In the genomic region with DNA sequence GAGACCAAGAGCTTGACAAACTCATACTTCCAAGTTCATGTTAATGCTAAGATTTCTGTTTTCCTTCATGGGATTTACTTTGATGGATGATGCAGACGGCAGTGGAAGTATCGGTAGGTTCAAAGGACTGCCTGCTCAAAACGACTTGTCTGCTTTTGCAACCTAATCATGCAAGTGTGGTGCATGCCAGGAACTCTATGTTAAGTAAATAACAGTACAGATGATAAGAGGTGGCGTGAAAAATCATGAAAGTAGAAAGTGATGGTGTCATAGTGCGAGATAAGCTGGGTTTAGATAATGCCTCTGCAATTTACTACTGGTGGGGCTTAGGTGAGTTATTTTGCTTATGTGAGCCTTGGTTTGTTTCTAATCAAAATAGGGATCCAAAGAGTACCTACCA, we compare ENCODE assay signal across 1 cellular context.
TF ChIP-seq lines count a peak whose summit lies in the region.

No MANE protein-coding gene starts in this region.

TF ChIP-seq in HepG2, 621 proteins besides CTCF, POLR2A, EP300 and RAD21 (continued from another document and continues in another):
- TF ChIP-seq, protein P1, sequence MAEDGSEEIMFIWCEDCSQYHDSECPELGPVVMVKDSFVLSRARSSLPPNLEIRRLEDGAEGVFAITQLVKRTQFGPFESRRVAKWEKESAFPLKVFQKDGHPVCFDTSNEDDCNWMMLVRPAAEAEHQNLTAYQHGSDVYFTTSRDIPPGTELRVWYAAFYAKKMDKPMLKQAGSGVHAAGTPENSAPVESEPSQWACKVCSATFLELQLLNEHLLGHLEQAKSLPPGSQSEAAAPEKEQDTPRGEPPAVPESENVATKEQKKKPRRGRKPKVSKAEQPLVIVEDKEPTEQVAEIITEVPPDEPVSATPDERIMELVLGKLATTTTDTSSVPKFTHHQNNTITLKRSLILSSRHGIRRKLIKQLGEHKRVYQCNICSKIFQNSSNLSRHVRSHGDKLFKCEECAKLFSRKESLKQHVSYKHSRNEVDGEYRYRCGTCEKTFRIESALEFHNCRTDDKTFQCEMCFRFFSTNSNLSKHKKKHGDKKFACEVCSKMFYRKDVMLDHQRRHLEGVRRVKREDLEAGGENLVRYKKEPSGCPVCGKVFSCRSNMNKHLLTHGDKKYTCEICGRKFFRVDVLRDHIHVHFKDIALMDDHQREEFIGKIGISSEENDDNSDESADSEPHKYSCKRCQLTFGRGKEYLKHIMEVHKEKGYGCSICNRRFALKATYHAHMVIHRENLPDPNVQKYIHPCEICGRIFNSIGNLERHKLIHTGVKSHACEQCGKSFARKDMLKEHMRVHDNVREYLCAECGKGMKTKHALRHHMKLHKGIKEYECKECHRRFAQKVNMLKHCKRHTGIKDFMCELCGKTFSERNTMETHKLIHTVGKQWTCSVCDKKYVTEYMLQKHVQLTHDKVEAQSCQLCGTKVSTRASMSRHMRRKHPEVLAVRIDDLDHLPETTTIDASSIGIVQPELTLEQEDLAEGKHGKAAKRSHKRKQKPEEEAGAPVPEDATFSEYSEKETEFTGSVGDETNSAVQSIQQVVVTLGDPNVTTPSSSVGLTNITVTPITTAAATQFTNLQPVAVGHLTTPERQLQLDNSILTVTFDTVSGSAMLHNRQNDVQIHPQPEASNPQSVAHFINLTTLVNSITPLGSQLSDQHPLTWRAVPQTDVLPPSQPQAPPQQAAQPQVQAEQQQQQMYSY (CRISPR knock-in tag; IDR thresholded peaks at IDR 0.05), result no peak
- TF ChIP-seq SMYD3 (CRISPR knock-in tag; IDR thresholded peaks at IDR 0.05), result no peak
- TF ChIP-seq, protein P2, sequence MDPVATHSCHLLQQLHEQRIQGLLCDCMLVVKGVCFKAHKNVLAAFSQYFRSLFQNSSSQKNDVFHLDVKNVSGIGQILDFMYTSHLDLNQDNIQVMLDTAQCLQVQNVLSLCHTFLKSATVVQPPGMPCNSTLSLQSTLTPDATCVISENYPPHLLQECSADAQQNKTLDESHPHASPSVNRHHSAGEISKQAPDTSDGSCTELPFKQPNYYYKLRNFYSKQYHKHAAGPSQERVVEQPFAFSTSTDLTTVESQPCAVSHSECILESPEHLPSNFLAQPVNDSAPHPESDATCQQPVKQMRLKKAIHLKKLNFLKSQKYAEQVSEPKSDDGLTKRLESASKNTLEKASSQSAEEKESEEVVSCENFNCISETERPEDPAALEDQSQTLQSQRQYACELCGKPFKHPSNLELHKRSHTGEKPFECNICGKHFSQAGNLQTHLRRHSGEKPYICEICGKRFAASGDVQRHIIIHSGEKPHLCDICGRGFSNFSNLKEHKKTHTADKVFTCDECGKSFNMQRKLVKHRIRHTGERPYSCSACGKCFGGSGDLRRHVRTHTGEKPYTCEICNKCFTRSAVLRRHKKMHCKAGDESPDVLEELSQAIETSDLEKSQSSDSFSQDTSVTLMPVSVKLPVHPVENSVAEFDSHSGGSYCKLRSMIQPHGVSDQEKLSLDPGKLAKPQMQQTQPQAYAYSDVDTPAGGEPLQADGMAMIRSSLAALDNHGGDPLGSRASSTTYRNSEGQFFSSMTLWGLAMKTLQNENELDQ (CRISPR knock-in tag; IDR thresholded peaks at IDR 0.05; ENCODE audit: borderline replicate concordance), result no peak
- peak; percentile 92 for TF ChIP-seq TBX3 (IDR thresholded peaks at IDR 0.05; ENCODE audit: borderline replicate concordance)
- TF ChIP-seq, protein P3, sequence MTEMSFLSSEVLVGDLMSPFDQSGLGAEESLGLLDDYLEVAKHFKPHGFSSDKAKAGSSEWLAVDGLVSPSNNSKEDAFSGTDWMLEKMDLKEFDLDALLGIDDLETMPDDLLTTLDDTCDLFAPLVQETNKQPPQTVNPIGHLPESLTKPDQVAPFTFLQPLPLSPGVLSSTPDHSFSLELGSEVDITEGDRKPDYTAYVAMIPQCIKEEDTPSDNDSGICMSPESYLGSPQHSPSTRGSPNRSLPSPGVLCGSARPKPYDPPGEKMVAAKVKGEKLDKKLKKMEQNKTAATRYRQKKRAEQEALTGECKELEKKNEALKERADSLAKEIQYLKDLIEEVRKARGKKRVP (CRISPR knock-in tag; IDR thresholded peaks at IDR 0.05), result peak in 1 of 2 experiments; percentile 78; a peak in 2 of 4 replicates
- no peak for TF ChIP-seq RAD51 (IDR thresholded peaks at IDR 0.05; ENCODE audit: borderline replicate concordance)
- TF ChIP-seq FOXC1 (CRISPR knock-in tag; IDR thresholded peaks at IDR 0.05; ENCODE audit: borderline replicate concordance), result no peak
- TF ChIP-seq ATF7 (IDR thresholded peaks at IDR 0.05), result no peak
- TF ChIP-seq ATF7 (CRISPR knock-in tag; IDR thresholded peaks at IDR 0.05), result no peak; the same call in 1 of the 2 replicates
- TF ChIP-seq, protein P4, sequence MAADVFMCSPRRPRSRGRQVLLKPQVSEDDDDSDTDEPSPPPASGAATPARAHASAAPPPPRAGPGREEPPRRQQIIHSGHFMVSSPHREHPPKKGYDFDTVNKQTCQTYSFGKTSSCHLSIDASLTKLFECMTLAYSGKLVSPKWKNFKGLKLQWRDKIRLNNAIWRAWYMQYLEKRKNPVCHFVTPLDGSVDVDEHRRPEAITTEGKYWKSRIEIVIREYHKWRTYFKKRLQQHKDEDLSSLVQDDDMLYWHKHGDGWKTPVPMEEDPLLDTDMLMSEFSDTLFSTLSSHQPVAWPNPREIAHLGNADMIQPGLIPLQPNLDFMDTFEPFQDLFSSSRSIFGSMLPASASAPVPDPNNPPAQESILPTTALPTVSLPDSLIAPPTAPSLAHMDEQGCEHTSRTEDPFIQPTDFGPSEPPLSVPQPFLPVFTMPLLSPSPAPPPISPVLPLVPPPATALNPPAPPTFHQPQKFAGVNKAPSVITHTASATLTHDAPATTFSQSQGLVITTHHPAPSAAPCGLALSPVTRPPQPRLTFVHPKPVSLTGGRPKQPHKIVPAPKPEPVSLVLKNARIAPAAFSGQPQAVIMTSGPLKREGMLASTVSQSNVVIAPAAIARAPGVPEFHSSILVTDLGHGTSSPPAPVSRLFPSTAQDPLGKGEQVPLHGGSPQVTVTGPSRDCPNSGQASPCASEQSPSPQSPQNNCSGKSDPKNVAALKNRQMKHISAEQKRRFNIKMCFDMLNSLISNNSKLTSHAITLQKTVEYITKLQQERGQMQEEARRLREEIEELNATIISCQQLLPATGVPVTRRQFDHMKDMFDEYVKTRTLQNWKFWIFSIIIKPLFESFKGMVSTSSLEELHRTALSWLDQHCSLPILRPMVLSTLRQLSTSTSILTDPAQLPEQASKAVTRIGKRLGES (CRISPR knock-in tag; IDR thresholded peaks at IDR 0.05; ENCODE audit: borderline replicate concordance), result no peak
- TF ChIP-seq, protein P5, sequence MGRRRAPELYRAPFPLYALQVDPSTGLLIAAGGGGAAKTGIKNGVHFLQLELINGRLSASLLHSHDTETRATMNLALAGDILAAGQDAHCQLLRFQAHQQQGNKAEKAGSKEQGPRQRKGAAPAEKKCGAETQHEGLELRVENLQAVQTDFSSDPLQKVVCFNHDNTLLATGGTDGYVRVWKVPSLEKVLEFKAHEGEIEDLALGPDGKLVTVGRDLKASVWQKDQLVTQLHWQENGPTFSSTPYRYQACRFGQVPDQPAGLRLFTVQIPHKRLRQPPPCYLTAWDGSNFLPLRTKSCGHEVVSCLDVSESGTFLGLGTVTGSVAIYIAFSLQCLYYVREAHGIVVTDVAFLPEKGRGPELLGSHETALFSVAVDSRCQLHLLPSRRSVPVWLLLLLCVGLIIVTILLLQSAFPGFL (CRISPR knock-in tag; IDR thresholded peaks at IDR 0.05), result no peak
- no peak for TF ChIP-seq PHF20 (CRISPR knock-in tag; IDR thresholded peaks at IDR 0.05)
- TF ChIP-seq SETDB1 (CRISPR knock-in tag; IDR thresholded peaks at IDR 0.05; ENCODE audit: borderline replicate concordance), result no peak
- TF ChIP-seq, protein P6, sequence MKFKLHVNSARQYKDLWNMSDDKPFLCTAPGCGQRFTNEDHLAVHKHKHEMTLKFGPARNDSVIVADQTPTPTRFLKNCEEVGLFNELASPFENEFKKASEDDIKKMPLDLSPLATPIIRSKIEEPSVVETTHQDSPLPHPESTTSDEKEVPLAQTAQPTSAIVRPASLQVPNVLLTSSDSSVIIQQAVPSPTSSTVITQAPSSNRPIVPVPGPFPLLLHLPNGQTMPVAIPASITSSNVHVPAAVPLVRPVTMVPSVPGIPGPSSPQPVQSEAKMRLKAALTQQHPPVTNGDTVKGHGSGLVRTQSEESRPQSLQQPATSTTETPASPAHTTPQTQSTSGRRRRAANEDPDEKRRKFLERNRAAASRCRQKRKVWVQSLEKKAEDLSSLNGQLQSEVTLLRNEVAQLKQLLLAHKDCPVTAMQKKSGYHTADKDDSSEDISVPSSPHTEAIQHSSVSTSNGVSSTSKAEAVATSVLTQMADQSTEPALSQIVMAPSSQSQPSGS (CRISPR knock-in tag; IDR thresholded peaks at IDR 0.05), result peak; percentile 79; the same call in 1 of the 2 replicates
- no peak for TF ChIP-seq KDM2A (CRISPR knock-in tag; IDR thresholded peaks at IDR 0.05; ENCODE audit: borderline replicate concordance, low read depth)
- TF ChIP-seq NRL (CRISPR knock-in tag; IDR thresholded peaks at IDR 0.05; ENCODE audit: borderline replicate concordance), result no peak
- peak; percentile 31; the same call in 1 of the 2 replicates for TF ChIP-seq RXRA (CRISPR knock-in tag; IDR thresholded peaks at IDR 0.05)
- TF ChIP-seq ZC3H4 (CRISPR knock-in tag; IDR thresholded peaks at IDR 0.05; ENCODE audit: borderline replicate concordance), result no peak
- no peak for TF ChIP-seq GZF1 (CRISPR knock-in tag; IDR thresholded peaks at IDR 0.05)
- no peak; the same call in 1 of the 2 replicates for TF ChIP-seq MEIS1 (CRISPR knock-in tag; IDR thresholded peaks at IDR 0.05; ENCODE audit: borderline replicate concordance)
- TF ChIP-seq ZNF3 (CRISPR knock-in tag; IDR thresholded peaks at IDR 0.05), result no peak
- TF ChIP-seq MBNL3 (CRISPR knock-in tag; conservative IDR thresholded peaks at IDR 0.05), result no peak
- TF ChIP-seq ZSCAN31 (CRISPR knock-in tag; IDR thresholded peaks at IDR 0.05; ENCODE audit: low read depth), result no peak
- TF ChIP-seq, protein P7, sequence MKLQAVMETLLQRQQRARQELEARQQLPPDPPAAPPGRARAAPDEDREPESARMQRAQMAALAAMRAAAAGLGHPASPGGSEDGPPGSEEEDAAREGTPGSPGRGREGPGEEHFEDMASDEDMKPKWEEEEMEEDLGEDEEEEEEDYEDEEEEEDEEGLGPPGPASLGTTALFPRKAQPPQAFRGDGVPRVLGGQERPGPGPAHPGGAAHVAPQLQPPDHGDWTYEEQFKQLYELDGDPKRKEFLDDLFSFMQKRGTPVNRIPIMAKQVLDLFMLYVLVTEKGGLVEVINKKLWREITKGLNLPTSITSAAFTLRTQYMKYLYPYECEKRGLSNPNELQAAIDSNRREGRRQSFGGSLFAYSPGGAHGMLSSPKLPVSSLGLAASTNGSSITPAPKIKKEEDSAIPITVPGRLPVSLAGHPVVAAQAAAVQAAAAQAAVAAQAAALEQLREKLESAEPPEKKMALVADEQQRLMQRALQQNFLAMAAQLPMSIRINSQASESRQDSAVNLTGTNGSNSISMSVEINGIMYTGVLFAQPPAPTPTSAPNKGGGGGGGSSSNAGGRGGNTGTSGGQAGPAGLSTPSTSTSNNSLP (IDR thresholded peaks at IDR 0.05; ENCODE audit: low read depth, low read length), result peak; percentile 69; the same call in 1 of the 2 replicates
- no peak for TF ChIP-seq PCBP2 (optimal IDR thresholded peaks at IDR 0.05; ENCODE audit: low read depth, low read length, poor library complexity, severe bottlenecking)
- no peak for TF ChIP-seq ETV6 (CRISPR knock-in tag; conservative IDR thresholded peaks at IDR 0.05)
- TF ChIP-seq ZNF572 (CRISPR knock-in tag; IDR thresholded peaks at IDR 0.05), result no peak
- TF ChIP-seq, protein P8, sequence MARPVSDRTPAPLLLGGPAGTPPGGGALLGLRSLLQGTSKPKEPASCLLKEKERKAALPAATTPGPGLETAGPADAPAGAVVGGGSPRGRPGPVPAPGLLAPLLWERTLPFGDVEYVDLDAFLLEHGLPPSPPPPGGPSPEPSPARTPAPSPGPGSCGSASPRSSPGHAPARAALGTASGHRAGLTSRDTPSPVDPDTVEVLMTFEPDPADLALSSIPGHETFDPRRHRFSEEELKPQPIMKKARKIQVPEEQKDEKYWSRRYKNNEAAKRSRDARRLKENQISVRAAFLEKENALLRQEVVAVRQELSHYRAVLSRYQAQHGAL (CRISPR knock-in tag; IDR thresholded peaks at IDR 0.05; ENCODE audit: not compliant biosample characterization), result no peak
- TF ChIP-seq, protein P9, sequence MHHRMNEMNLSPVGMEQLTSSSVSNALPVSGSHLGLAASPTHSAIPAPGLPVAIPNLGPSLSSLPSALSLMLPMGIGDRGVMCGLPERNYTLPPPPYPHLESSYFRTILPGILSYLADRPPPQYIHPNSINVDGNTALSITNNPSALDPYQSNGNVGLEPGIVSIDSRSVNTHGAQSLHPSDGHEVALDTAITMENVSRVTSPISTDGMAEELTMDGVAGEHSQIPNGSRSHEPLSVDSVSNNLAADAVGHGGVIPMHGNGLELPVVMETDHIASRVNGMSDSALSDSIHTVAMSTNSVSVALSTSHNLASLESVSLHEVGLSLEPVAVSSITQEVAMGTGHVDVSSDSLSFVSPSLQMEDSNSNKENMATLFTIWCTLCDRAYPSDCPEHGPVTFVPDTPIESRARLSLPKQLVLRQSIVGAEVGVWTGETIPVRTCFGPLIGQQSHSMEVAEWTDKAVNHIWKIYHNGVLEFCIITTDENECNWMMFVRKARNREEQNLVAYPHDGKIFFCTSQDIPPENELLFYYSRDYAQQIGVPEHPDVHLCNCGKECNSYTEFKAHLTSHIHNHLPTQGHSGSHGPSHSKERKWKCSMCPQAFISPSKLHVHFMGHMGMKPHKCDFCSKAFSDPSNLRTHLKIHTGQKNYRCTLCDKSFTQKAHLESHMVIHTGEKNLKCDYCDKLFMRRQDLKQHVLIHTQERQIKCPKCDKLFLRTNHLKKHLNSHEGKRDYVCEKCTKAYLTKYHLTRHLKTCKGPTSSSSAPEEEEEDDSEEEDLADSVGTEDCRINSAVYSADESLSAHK (CRISPR knock-in tag; IDR thresholded peaks at IDR 0.05; ENCODE audit: borderline replicate concordance), result no peak
- TF ChIP-seq, protein P10, sequence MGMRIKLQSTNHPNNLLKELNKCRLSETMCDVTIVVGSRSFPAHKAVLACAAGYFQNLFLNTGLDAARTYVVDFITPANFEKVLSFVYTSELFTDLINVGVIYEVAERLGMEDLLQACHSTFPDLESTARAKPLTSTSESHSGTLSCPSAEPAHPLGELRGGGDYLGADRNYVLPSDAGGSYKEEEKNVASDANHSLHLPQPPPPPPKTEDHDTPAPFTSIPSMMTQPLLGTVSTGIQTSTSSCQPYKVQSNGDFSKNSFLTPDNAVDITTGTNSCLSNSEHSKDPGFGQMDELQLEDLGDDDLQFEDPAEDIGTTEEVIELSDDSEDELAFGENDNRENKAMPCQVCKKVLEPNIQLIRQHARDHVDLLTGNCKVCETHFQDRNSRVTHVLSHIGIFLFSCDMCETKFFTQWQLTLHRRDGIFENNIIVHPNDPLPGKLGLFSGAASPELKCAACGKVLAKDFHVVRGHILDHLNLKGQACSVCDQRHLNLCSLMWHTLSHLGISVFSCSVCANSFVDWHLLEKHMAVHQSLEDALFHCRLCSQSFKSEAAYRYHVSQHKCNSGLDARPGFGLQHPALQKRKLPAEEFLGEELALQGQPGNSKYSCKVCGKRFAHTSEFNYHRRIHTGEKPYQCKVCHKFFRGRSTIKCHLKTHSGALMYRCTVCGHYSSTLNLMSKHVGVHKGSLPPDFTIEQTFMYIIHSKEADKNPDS (CRISPR knock-in tag; IDR thresholded peaks at IDR 0.05), result no peak
- TF ChIP-seq ZNF333 (CRISPR knock-in tag; IDR thresholded peaks at IDR 0.05; ENCODE audit: borderline replicate concordance), result no peak
- no peak for TF ChIP-seq ZNF724P (CRISPR knock-in tag; IDR thresholded peaks at IDR 0.05; ENCODE audit: borderline replicate concordance)
- TF ChIP-seq HNRNPLL (IDR thresholded peaks at IDR 0.05; ENCODE audit: low read depth, low read length, poor library complexity, severe bottlenecking), result no peak
- TF ChIP-seq TARDBP (CRISPR knock-in tag; IDR thresholded peaks at IDR 0.05), result peak; percentile 43; the same call in 1 of the 2 replicates
- TF ChIP-seq AHR (CRISPR knock-in tag; IDR thresholded peaks at IDR 0.05), result no peak
- TF ChIP-seq, protein P11, sequence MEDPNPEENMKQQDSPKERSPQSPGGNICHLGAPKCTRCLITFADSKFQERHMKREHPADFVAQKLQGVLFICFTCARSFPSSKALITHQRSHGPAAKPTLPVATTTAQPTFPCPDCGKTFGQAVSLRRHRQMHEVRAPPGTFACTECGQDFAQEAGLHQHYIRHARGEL (CRISPR knock-in tag; IDR thresholded peaks at IDR 0.05), result no peak
- no peak for TF ChIP-seq CHCHD3 (CRISPR knock-in tag; IDR thresholded peaks at IDR 0.05)
